In the genomic region with DNA sequence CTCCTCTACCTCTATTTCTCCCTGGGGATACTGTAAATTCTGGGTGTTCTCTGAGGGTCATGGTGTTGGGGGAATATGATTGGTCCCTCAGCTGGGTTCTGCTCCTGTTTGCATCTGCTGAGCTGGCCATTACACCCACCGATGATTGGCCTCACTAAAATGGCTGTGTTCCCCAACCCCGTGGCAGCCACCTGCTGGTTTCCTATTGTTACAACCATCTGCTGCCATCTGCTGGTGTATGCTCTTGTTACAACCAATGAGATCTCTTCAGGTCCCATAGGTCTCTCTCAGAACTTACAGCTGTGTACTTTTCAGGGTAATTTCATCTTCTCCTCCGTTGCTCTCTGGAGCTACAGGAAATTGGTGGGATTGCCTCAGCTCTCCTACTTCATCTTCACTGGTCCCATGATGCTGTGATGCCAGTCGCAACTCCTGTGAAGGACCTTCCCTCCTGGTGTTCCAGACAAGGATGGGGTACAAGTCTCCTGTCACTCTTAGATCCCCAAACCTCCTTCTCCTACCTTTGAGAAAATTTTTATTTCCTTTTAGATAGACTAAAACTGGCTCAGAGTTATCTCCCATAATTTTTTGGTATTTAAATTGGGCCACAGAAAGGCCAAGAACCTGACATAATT, we compare ENCODE assay signal across 8 cellular contexts.
A peak's percentile ranks its signal among the peaks of the same experiment; 100 is the strongest.
DNase-seq lines count a peak whose midpoint lies in the region; ATAC-seq and TF ChIP-seq lines count a peak whose summit lies in the region.

No MANE protein-coding gene starts in this region.

- peak; percentile 88 for TF ChIP-seq CTCF in BJ (IDR thresholded peaks at IDR 0.05; ENCODE audit: insufficient read depth, low read depth, low read length)

- no peaks in the 10 kb centered on the region for H3K36me3 ChIP-seq in BJ (ENCODE audit: control insufficient read depth, insufficient read depth, low read length)

- DNase-seq in BJ (ENCODE audit: low read depth) (peak; percentile 3), NCI-H446 (lab: John Stamatoyannopoulos, UW) (peak; percentile 64 to 93), kidney tubule cell (ENCODE audit: low spot score) (peak; percentile 84)
- peak; percentile 61 for DNase-seq in central memory CD4-positive, alpha-beta T cell
- peak; percentile 73 to 80 for DNase-seq in stimulated activated CD4-positive, alpha-beta T cell treated with anti-CD3 and anti-CD28 coated beads, Interleukin-2, amount 100 ng/mL, for 48 hours

- POLR2A ChIA-PET in BJ (lab: Charles Lee), result no interaction called here

- no peaks in the 10 kb centered on the region; the same call in 1 of the 2 replicates for H3K27me3 ChIP-seq in BJ (ENCODE audit: control insufficient read depth, insufficient read depth, low read length)

- no peak overlapping the region for H3K4me3 ChIP-seq in BJ (ENCODE audit: low read depth, low read length)

- CTCF ChIA-PET in BJ (lab: Yijun Ruan, JAX), result interaction anchor here (0.7 to 4.5 kb wide), 17 partner anchors 14 to 875 kb away, joined by 3 to 20 read pairs (median 4); no protein-coding TSS in a partner anchor

- ATAC-seq in GM19324 (IDR thresholded peaks at IDR 0.05; ENCODE audit: low FRiP score, unreplicated experiment) (peak; percentile 99), HG03354 (IDR thresholded peaks at IDR 0.05; ENCODE audit: poor library complexity, severe bottlenecking, unreplicated experiment) (peak; percentile 100)
- ATAC-seq in activated CD4-positive, CD25-positive, alpha-beta regulatory T cell treated with anti-CD3 and anti-CD28 coated beads, Interleukin-2, amount 50 U/mL, for 24 hours, result peak; percentile 92

Comparison
In these comparisons a context has a peak if more than half of its experiments do, and no peak if none do; other contexts are left out.
1. DNase-seq: peak in every context shown above with its lines; median percentile 84 in kidney tubule cell; 78 in NCI-H446; 76 in stimulated activated CD4-positive, alpha-beta T cell treated with anti-CD3 and anti-CD28 coated beads, Interleukin-2, amount 100 ng/mL, for 48 hours; 61 in central memory CD4-positive, alpha-beta T cell; 3 in BJ.